13 cellular contexts compared by ENCODE assay signal in the genomic region with DNA sequence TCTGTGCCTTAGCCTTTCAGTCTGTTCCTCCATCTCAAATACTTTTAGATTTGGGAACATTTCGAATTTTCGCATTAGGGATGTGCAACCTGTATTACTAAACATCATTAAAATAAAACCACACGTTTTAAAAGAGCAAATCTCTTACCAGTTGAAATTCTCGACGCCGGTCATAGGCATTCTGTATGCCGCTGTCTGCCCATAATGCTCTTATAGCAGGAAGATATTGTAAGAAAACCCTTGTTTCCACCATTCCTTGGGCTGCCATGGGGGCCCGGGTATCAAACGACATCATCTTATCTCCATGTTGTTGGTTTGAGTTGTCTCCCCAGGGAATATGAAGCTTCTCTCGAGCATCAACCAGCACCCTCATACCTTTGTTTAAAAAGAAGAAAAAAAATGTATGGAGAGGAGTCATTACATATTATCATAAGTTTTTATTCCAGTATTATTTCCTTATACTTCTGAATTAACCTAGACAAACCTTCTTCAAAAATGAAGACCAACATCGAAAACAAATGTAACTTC. TPM values are rescaled to one million over a fixed set of nuclear protein-coding genes. Genes with fewer than 3 reads are reported as not detected.
DNase-seq lines count a peak whose midpoint lies in the region; ATAC-seq, FAIRE-seq and TF ChIP-seq lines count a peak whose summit lies in the region.
"Had no signal": no experiment of that assay in that cellular context is flagged by ENCODE, and none has a peak within 500 bp of the region (broad histone marks: within the 10 kb centered on the region; RNA-seq: fewer than 3 reads in every experiment).

No MANE protein-coding gene starts in this region.

- DNase-seq in activated CD4-positive, alpha-beta T cell treated with anti-CD3 and anti-CD28 coated beads, Interleukin-2, amount 10 ng/mL, durations not matched to agents 7 days and 5 days: no peak
- DNase-seq in activated CD4-positive, alpha-beta T cell treated with anti-CD3 and anti-CD28 coated beads, Interleukin-2, amount 50 U/mL, for 4 hours: no peak
- DNase-seq in T-cell: no peak
- no peak for DNase-seq in glutamatergic neuron
- no peak for DNase-seq in HepG2 (ENCODE audit: low spot score)
- DNase-seq: activated gamma-delta T cell; cortex of kidney; left lung; stimulated activated CD4-positive, alpha-beta T cell treated with anti-CD3 and anti-CD28 coated beads, Interleukin-4, amount 100 ng/mL, for 24 hours had no signal

- H4K20me1 ChIP-seq in HepG2 (ENCODE audit: insufficient read depth, low read length): peaks cover 25% of the 10 kb centered on the region

- H3K4me3 Mint-ChIP-seq in activated CD4-positive, alpha-beta T cell treated with anti-CD3 and anti-CD28 coated beads, Interleukin-2, amount 10 ng/mL, durations not matched to agents 7 days and 5 days: peak overlapping the region; percentile 87
- H3K4me3 Mint-ChIP-seq in T-cell: peak overlapping the region; percentile 88 to 93 (median 92)
- peak overlapping the region; percentile 99 for H3K4me3 Mint-ChIP-seq in glutamatergic neuron (ENCODE audit: unreplicated experiment)
- H3K4me3 Mint-ChIP-seq in stimulated activated memory B cell treated with anti-CD40 and anti-IgM and Interleukin-4, amounts not matched to agents 10 μg/mL and 1 μg/mL and 100 μg/mL, for 72 hours: peak overlapping the region; percentile 84

- no peak for TF ChIP-seq POLR2A in HepG2 (IDR thresholded peaks at IDR 0.05; ENCODE audit: insufficient read depth in 1 of 2, low read depth in 2 of 2, low read length in 2 of 2)

- peaks cover 8 to 40% of the 10 kb centered on the region in 2 experiments; a peak in 4 of 5 replicates for H3K36me3 ChIP-seq in HepG2 (replicated peaks in 1 of 2; ENCODE audit: control insufficient read depth in 1 of 2, insufficient read depth in 2 of 2, low read length in 2 of 2)

- no peak overlapping the region for H3K27ac ChIP-seq in HepG2 (ENCODE audit: extremely low read length, insufficient read depth, low read length)

- in situ Hi-C loops in HepG2 (cut with HindIII; ENCODE audit: extremely low pct_ligation_motif_present, low pct_unique_long_range_greater_than_20kb): no loop called here

- H3K9ac ChIP-seq in HepG2 (ENCODE audit: insufficient read depth, low read depth, low read length): no peak overlapping the region

- 97% methylated on average over 11 of the region's 11 CpGs for WGBS in HepG2 (ENCODE audit: low lambda C conversion rate)

- no peak for TF ChIP-seq CTCF in glutamatergic neuron (IDR thresholded peaks at IDR 0.05; ENCODE audit: partially characterized antibody, unreplicated experiment)
- TF ChIP-seq CTCF in HepG2 (CRISPR knock-in tag; IDR thresholded peaks at IDR 0.05): no peak

- no TSS peak for BruUV-seq in HepG2 (replicated peaks; lab: Mats Ljungman, UMichigan)

- no peak overlapping the region for H3K4me2 ChIP-seq in HepG2 (ENCODE audit: low read depth, low read length)

- peaks cover 62% of the 10 kb centered on the region for H3K36me3 Mint-ChIP-seq in activated CD4-positive, alpha-beta T cell treated with anti-CD3 and anti-CD28 coated beads, Interleukin-2, amount 10 ng/mL, durations not matched to agents 7 days and 5 days (ENCODE audit: low read depth)
- H3K36me3 Mint-ChIP-seq in T-cell (peaks cover 34% of the 10 kb centered on the region), glutamatergic neuron (ENCODE audit: unreplicated experiment) (no peaks in the 10 kb centered on the region)
- H3K36me3 Mint-ChIP-seq in stimulated activated memory B cell treated with anti-CD40 and anti-IgM and Interleukin-4, amounts not matched to agents 10 μg/mL and 1 μg/mL and 100 μg/mL, for 72 hours: peaks cover 42% of the 10 kb centered on the region

- POLR2A ChIA-PET in activated CD4-positive, alpha-beta T cell treated with anti-CD3 and anti-CD28 coated beads, Interleukin-2, amount 10 ng/mL, durations not matched to agents 7 days and 5 days (lab: Charles Lee): no interaction called here
- POLR2A ChIA-PET in T-cell (lab: Charles Lee): no interaction called here
- POLR2A ChIA-PET in HepG2 (lab: Yijun Ruan, JAX): no interaction called here

- H3K4me1 Mint-ChIP-seq in activated CD4-positive, alpha-beta T cell treated with anti-CD3 and anti-CD28 coated beads, Interleukin-2, amount 10 ng/mL, durations not matched to agents 7 days and 5 days: peaks cover 68% of the 10 kb centered on the region
- H3K4me1 Mint-ChIP-seq in T-cell (peaks cover 71 to 80% (median 75%) of the 10 kb centered on the region in 3 donors), glutamatergic neuron (ENCODE audit: low read depth, unreplicated experiment) (peaks cover 18% of the 10 kb centered on the region)
- peaks cover 62% of the 10 kb centered on the region for H3K4me1 Mint-ChIP-seq in stimulated activated memory B cell treated with anti-CD40 and anti-IgM and Interleukin-4, amounts not matched to agents 10 μg/mL and 1 μg/mL and 100 μg/mL, for 72 hours

- no peak for TF ChIP-seq EP300 in HepG2 (IDR thresholded peaks at IDR 0.05; ENCODE audit: low read depth in 2 of 2, low read length in 2 of 2)
- no peak for TF ChIP-seq EP300 in HepG2 (CRISPR knock-in tag; IDR thresholded peaks at IDR 0.05; ENCODE audit: borderline replicate concordance)

- H3K27me3 ChIP-seq in HepG2 (ENCODE audit: control insufficient read depth in 1 of 2, insufficient read depth in 2 of 2, low read length in 2 of 2): no peaks in the 10 kb centered on the region; a peak in 1 of 5 replicates
- H3K27me3 ChIP-seq: left lung had no signal

- peaks cover 51% of the 10 kb centered on the region for H3K4me1 ChIP-seq in HepG2 (ENCODE audit: insufficient read depth, low read length)

- no peak for TF ChIP-seq RAD21 in HepG2 (CRISPR knock-in tag; IDR thresholded peaks at IDR 0.05)

- no peaks in the 10 kb centered on the region for H3K9me3 ChIP-seq in HepG2 (ENCODE audit: low read length)
- H3K9me3 ChIP-seq: left lung had no signal

- ATAC-seq in T-cell (replicated peaks in 1 of 4): no peak
- ATAC-seq in stimulated activated memory B cell treated with anti-CD40 and anti-IgM and Interleukin-4, amounts not matched to agents 10 μg/mL and 1 μg/mL and 100 μg/mL, for 72 hours: no peak
- no peak for ATAC-seq in GM21737 (IDR thresholded peaks at IDR 0.05; ENCODE audit: unreplicated experiment)
- ATAC-seq in HepG2: no peak
- no peak for ATAC-seq in GM21717 (IDR thresholded peaks at IDR 0.05; ENCODE audit: unreplicated experiment)
- ATAC-seq: left lung had no signal

- intact Hi-C loops in HepG2 (cut with micrococcal nuclease; ENCODE audit: unreplicated experiment): loop anchor here (10.0 kb wide), 1 partner anchor 79 kb away; no protein-coding TSS in a partner anchor

- no peak for FAIRE-seq in HepG2 (lab: Jason Lieb, UNC)

- H3K9me3 Mint-ChIP-seq in activated CD4-positive, alpha-beta T cell treated with anti-CD3 and anti-CD28 coated beads, Interleukin-2, amount 10 ng/mL, durations not matched to agents 7 days and 5 days: no peaks in the 10 kb centered on the region
- H3K9me3 Mint-ChIP-seq in T-cell (no peaks in the 10 kb centered on the region), glutamatergic neuron (ENCODE audit: unreplicated experiment) (peaks cover 8% of the 10 kb centered on the region)
- no peaks in the 10 kb centered on the region for H3K9me3 Mint-ChIP-seq in stimulated activated memory B cell treated with anti-CD40 and anti-IgM and Interleukin-4, amounts not matched to agents 10 μg/mL and 1 μg/mL and 100 μg/mL, for 72 hours

- CTCF ChIA-PET in activated CD4-positive, alpha-beta T cell treated with anti-CD3 and anti-CD28 coated beads, Interleukin-2, amount 10 ng/mL, durations not matched to agents 7 days and 5 days (lab: Charles Lee): interaction anchor here (0.7 to 1.4 kb wide), 2 partner anchors 8 to 13 kb away, joined by 4 read pairs; no protein-coding TSS in a partner anchor
- CTCF ChIA-PET in T-cell (lab: Charles Lee) (interaction anchor here in 1 of 2 donors (0.6 to 1.3 kb wide), 3 partner anchors 10 to 14 kb away, joined by 3 to 9 read pairs (median 4); no protein-coding TSS in a partner anchor), HepG2 (lab: Yijun Ruan, JAX; ENCODE audit: low intra/inter-chr PET ratio, low total read pairs) (no interaction called here)

- H3K27ac Mint-ChIP-seq in activated CD4-positive, alpha-beta T cell treated with anti-CD3 and anti-CD28 coated beads, Interleukin-2, amount 10 ng/mL, durations not matched to agents 7 days and 5 days: no peak overlapping the region
- H3K27ac Mint-ChIP-seq in T-cell (peak overlapping the region; percentile 89 to 93), glutamatergic neuron (ENCODE audit: unreplicated experiment) (no peak overlapping the region)
- H3K27ac Mint-ChIP-seq in stimulated activated memory B cell treated with anti-CD40 and anti-IgM and Interleukin-4, amounts not matched to agents 10 μg/mL and 1 μg/mL and 100 μg/mL, for 72 hours: no peak overlapping the region
- H3K27ac Mint-ChIP-seq: progenitor cell of endocrine pancreas had no signal

- H3K79me2 ChIP-seq in HepG2 (ENCODE audit: insufficient read depth, low read length): peaks cover 41% of the 10 kb centered on the region

- no peaks in the 10 kb centered on the region for H3K27me3 Mint-ChIP-seq in activated CD4-positive, alpha-beta T cell treated with anti-CD3 and anti-CD28 coated beads, Interleukin-2, amount 10 ng/mL, durations not matched to agents 7 days and 5 days
- H3K27me3 Mint-ChIP-seq in T-cell (no peaks in the 10 kb centered on the region), glutamatergic neuron (ENCODE audit: unreplicated experiment) (peaks cover 6% of the 10 kb centered on the region)
- no peaks in the 10 kb centered on the region for H3K27me3 Mint-ChIP-seq in stimulated activated memory B cell treated with anti-CD40 and anti-IgM and Interleukin-4, amounts not matched to agents 10 μg/mL and 1 μg/mL and 100 μg/mL, for 72 hours

- no peak overlapping the region for H3K4me3 ChIP-seq in HepG2 (replicated peaks in 1 of 3; ENCODE audit: insufficient read depth in 1 of 3, low read depth in 2 of 3, low read length in 3 of 3)

- no peak overlapping the region for H2AFZ ChIP-seq in HepG2 (ENCODE audit: low read length)

RNA-seq across cellular contexts. Expression of a gene that starts 3.1 kb away (rescaled TPM):
- 10 to 100 TPM; 80.9 to 94.9 TPM for total RNA-seq in activated CD4-positive, alpha-beta T cell treated with anti-CD3 and anti-CD28 coated beads, Interleukin-2, amount 10 ng/mL, durations not matched to agents 7 days and 5 days
- 100 to 1,000 TPM in 1 of 5 donors, 10 to 100 TPM in 4; 77.3 to 109 (median 89.3) TPM for total RNA-seq in T-cell
- total RNA-seq in glutamatergic neuron (ENCODE audit: unreplicated experiment): 50.7 TPM
- total RNA-seq in HepG2 (2016; rRNA removed; fragmentation: Illumina TruSeq; extraction: Trizol): 22.9 and 45.8 TPM in 2 replicates
- total RNA-seq in HepG2 (2016; cell fraction: cytosol; rRNA removed; fragmentation: Illumina TruSeq; extraction: Trizol; ENCODE audit: low read depth): 8.3 and 10.6 TPM in 2 replicates
- 22.8 and 43.0 TPM in 2 replicates for total RNA-seq in HepG2 (2016; cell fraction: insoluble cytoplasmic fraction; rRNA removed; fragmentation: Illumina TruSeq; extraction: Trizol)
- total RNA-seq in HepG2 (2016; cell fraction: membrane; rRNA removed; fragmentation: Illumina TruSeq; extraction: Trizol): 30.7 and 34.7 TPM in 2 replicates
- 21.1 and 24.0 TPM in 2 replicates for total RNA-seq in HepG2 (2016; cell fraction: nucleus; rRNA removed; fragmentation: Illumina TruSeq; extraction: Trizol)
- polyA plus RNA-seq in HepG2 (2011; rRNA removed): 23.7 and 31.0 TPM in 2 replicates
- polyA plus RNA-seq in HepG2 (2011; cell fraction: cytosol; rRNA removed): 13.2 and 21.5 TPM in 2 replicates
- polyA plus RNA-seq in HepG2 (2011; cell fraction: nucleus; rRNA removed): 10.2 and 12.4 TPM in 2 replicates
- polyA plus RNA-seq in HepG2 (2012): 26.8 and 27.3 TPM in 2 replicates
- polyA plus RNA-seq in HepG2 (2016; cell fraction: cytosol; fragmentation: Illumina TruSeq; extraction: Trizol; ENCODE audit: low read depth): 3.4 and 3.6 TPM in 2 replicates
- 41.0 and 43.8 TPM in 2 replicates for polyA plus RNA-seq in HepG2 (2016; cell fraction: insoluble cytoplasmic fraction; fragmentation: Illumina TruSeq; extraction: Trizol; ENCODE audit: low read depth)
- polyA plus RNA-seq in HepG2 (2016; cell fraction: membrane; fragmentation: Illumina TruSeq; extraction: Trizol; ENCODE audit: low read depth): 18.5 and 20.3 TPM in 2 replicates
- polyA plus RNA-seq in HepG2 (2016; cell fraction: nucleus; fragmentation: Illumina TruSeq; extraction: Trizol; ENCODE audit: insufficient read depth, low read depth): 24.4 and 25.6 TPM in 2 replicates
- polyA minus RNA-seq in HepG2 (2011; rRNA and poly(A)+ RNA removed; ENCODE audit: low replicate concordance): 21.9 and 29.7 TPM in 2 replicates
- polyA minus RNA-seq in HepG2 (2011; cell fraction: cytosol; rRNA and poly(A)+ RNA removed): 37.8 and 38.8 TPM in 2 replicates
- 37.3 and 39.9 TPM in 2 replicates for polyA minus RNA-seq in HepG2 (2011; cell fraction: nucleus; rRNA and poly(A)+ RNA removed)

Comparison
In these comparisons a context has a peak if more than half of its experiments do, and no peak if none do; other contexts are left out.
1. H3K27ac Mint-ChIP-seq: peak in T-cell (2 of 2); none in activated CD4-positive, alpha-beta T cell treated with anti-CD3 and anti-CD28 coated beads, Interleukin-2, amount 10 ng/mL, durations not matched to agents 7 days and 5 days (single experiment), glutamatergic neuron (single experiment) and stimulated activated memory B cell treated with anti-CD40 and anti-IgM and Interleukin-4, amounts not matched to agents 10 μg/mL and 1 μg/mL and 100 μg/mL, for 72 hours (single experiment).
2. Peak in every context shown above with its lines, with median percentiles within 50 percentile points of each other: H3K4me3 Mint-ChIP-seq.